Comparison of ENCODE assay signal across 8 cellular contexts in genomic region chr14:85934123-85934885, GRCh38.
DNase-seq lines count a peak whose midpoint lies in the region; ATAC-seq and TF ChIP-seq lines count a peak whose summit lies in the region.

No MANE protein-coding gene starts in this region.

- H3K36me3 Mint-ChIP-seq in activated naive CD8-positive, alpha-beta T cell treated with anti-CD3 and anti-CD28 coated beads, Interleukin-2, amount 50 U/mL, for 24 hours (ENCODE audit: low read depth) = peaks cover 15% of the 10 kb centered on the region

- intact Hi-C loops in right lobe of liver (cut with DNase I) = no loop called here

- TF ChIP-seq POLR2A in right lobe of liver (IDR thresholded peaks at IDR 0.05) = no peak

- DNase-seq in Daoy (ENCODE audit: low read depth) = peak; percentile 53
- peak; percentile 2 for DNase-seq in HuH-7 (ENCODE audit: low spot score)
- DNase-seq in T follicular helper cell (ENCODE audit: low read depth) = peak; percentile 30
- DNase-seq in activated naive CD8-positive, alpha-beta T cell treated with anti-CD3 and anti-CD28 coated beads, Interleukin-2, amount 50 U/mL, for 24 hours = peak; percentile 38
- peak in 2 of 3 donors; percentile 27 to 60 for DNase-seq in right lobe of liver
- peak; percentile 56 for DNase-seq in stimulated activated CD8-positive, alpha-beta memory T cell treated with anti-CD3 and anti-CD28 coated beads, Interleukin-4, amount 100 ng/mL, for 48 hours
- DNase-seq in NCI-H82 treated with DMSO at 0.1 percent for 48 hours (lab: John Stamatoyannopoulos, UW; ENCODE audit: unreplicated experiment) = no peak

- H3K27me3 Mint-ChIP-seq in activated naive CD8-positive, alpha-beta T cell treated with anti-CD3 and anti-CD28 coated beads, Interleukin-2, amount 50 U/mL, for 24 hours = no peaks in the 10 kb centered on the region

- peak overlapping the region; percentile 94 for H3K27ac Mint-ChIP-seq in activated naive CD8-positive, alpha-beta T cell treated with anti-CD3 and anti-CD28 coated beads, Interleukin-2, amount 50 U/mL, for 24 hours

- peaks cover 38% of the 10 kb centered on the region for H3K4me1 Mint-ChIP-seq in activated naive CD8-positive, alpha-beta T cell treated with anti-CD3 and anti-CD28 coated beads, Interleukin-2, amount 50 U/mL, for 24 hours

- peak; percentile 94 for ATAC-seq in GM21447 (IDR thresholded peaks at IDR 0.05; ENCODE audit: unreplicated experiment)
- peak; percentile 89 for ATAC-seq in activated naive CD8-positive, alpha-beta T cell treated with anti-CD3 and anti-CD28 coated beads, Interleukin-2, amount 50 U/mL, for 24 hours
- ATAC-seq in right lobe of liver = peak; percentile 95 to 98 (median 98)

- H3K9me3 ChIP-seq in right lobe of liver = no peaks in the 10 kb centered on the region

- WGBS in right lobe of liver (ENCODE audit: insufficient coverage, low coverage, low lambda C conversion rate, missing lambda C conversion rate) = 15% methylated on average over 12 of the region's 12 CpGs

- H3K27me3 ChIP-seq in right lobe of liver = no peaks in the 10 kb centered on the region

- no peaks in the 10 kb centered on the region for H3K4me1 ChIP-seq in right lobe of liver

- peak overlapping the region; percentile 46 to 54 (median 52) for H3K4me3 ChIP-seq in right lobe of liver

- peaks cover 19% of the 10 kb centered on the region for H3K9me3 Mint-ChIP-seq in activated naive CD8-positive, alpha-beta T cell treated with anti-CD3 and anti-CD28 coated beads, Interleukin-2, amount 50 U/mL, for 24 hours

- no peaks in the 10 kb centered on the region for H3K36me3 ChIP-seq in right lobe of liver

- TF ChIP-seq CTCF in right lobe of liver (IDR thresholded peaks at IDR 0.05) = no peak

- peak overlapping the region; percentile 93 for H3K4me3 Mint-ChIP-seq in activated naive CD8-positive, alpha-beta T cell treated with anti-CD3 and anti-CD28 coated beads, Interleukin-2, amount 50 U/mL, for 24 hours

- H3K27ac ChIP-seq in right lobe of liver = peak overlapping the region; percentile 28 to 58 (median 31)
